ENCODE assay signal across 8 cellular contexts in the genomic region with DNA sequence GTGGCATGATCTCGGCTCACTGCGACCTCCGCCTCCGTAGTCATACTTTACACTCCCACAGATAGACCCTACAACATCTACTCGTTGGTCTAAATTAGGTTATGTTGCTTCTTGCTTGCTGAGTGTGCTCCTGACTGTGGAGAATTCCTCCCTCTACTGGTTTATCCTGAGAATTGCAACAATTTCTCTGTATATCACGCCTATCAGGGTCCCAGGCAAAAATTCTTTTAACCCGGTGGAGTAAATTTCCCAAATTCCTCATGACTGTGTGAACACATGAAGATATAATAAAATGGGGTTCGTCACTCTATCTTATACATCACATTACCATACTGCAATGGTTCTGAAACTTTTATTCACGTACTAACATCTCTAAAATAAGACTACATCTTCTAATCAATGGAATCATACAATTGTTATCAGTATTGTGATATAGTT.
DNase-seq lines count a peak whose midpoint lies in the region; ATAC-seq and TF ChIP-seq lines count a peak whose summit lies in the region.

No MANE protein-coding gene starts in this region.

- H3K36me3 ChIP-seq in colonic mucosa: no peaks in the 10 kb centered on the region

- peak; percentile 75 for DNase-seq in DMS53 (lab: John Stamatoyannopoulos, UW)
- DNase-seq in HS-27A (ENCODE audit: low read depth): peak; percentile 48
- DNase-seq in OCI-M1 (lab: John Stamatoyannopoulos, UW): peak; percentile 68
- DNase-seq in colonic mucosa: no peak
- peak; percentile 57 to 67 for DNase-seq in lung microvascular endothelial cell (ENCODE audit: low read depth in 2 of 2)
- no peak for DNase-seq in activated gamma-delta T cell treated with Interleukin-2 at 50 U/mL for 16 hours
- no peak for DNase-seq in stimulated activated CD4-positive, alpha-beta T cell treated with anti-CD3 and anti-CD28 coated beads, Interleukin-1b, Interleukin-23, amount 100 ng/mL, for 48 hours

- peak; percentile 58 for TF ChIP-seq CTCF in colonic mucosa (IDR thresholded peaks at IDR 0.05)

- no peak overlapping the region for H3K4me3 ChIP-seq in colonic mucosa

- ATAC-seq in GM19463 (IDR thresholded peaks at IDR 0.05; ENCODE audit: unreplicated experiment): peak; percentile 94

- H3K27ac ChIP-seq in colonic mucosa: no peak overlapping the region

- H3K4me1 ChIP-seq in colonic mucosa: no peaks in the 10 kb centered on the region

- H3K27me3 ChIP-seq in colonic mucosa: no peaks in the 10 kb centered on the region

- H3K9me3 ChIP-seq in colonic mucosa: no peaks in the 10 kb centered on the region

- H3K9ac ChIP-seq in colonic mucosa (ENCODE audit: low read depth in 2 of 2, low read length in 2 of 2): no peak overlapping the region

- intact Hi-C loops in colonic mucosa (cut with DNase I): loop anchor here (2.0 to 10.0 kb wide), 2 partner anchors 339 to 483 kb away; no protein-coding TSS in a partner anchor

Comparison
In these comparisons a context has a peak if more than half of its experiments do, and no peak if none do; other contexts are left out.
1. DNase-seq: peak in DMS53 (single experiment), HS-27A (single experiment), OCI-M1 (single experiment) and lung microvascular endothelial cell (2 of 2); none in colonic mucosa (single experiment), activated gamma-delta T cell treated with Interleukin-2 at 50 U/mL for 16 hours (single experiment) and stimulated activated CD4-positive, alpha-beta T cell treated with anti-CD3 and anti-CD28 coated beads, Interleukin-1b, Interleukin-23, amount 100 ng/mL, for 48 hours (single experiment).